19 cellular contexts compared by ENCODE assay signal in genomic region chr5:153937661-153938060, GRCh38.
"Had no signal": no experiment of that assay in that cellular context is flagged by ENCODE, and none has a peak within 500 bp of the region (broad histone marks: within the 10 kb centered on the region; RNA-seq: fewer than 3 reads in every experiment).

No MANE protein-coding gene starts in this region.

- ATAC-seq: heart right ventricle; mucosa of descending colon; naive thymus-derived CD8-positive, alpha-beta T cell had no signal

- H3K27ac ChIP-seq: coronary artery, heart right ventricle, neutrophil, ovary, right atrium auricular region, sigmoid colon, thyroid gland had no signal

- H3K4me2 ChIP-seq: smooth muscle cell had no signal

- H3K9me3 ChIP-seq: neutrophil, thyroid gland had no signal

- H3K4me3 ChIP-seq: coronary artery, heart right ventricle, mucosa of descending colon, ovary, right atrium auricular region, sigmoid colon, smooth muscle cell, thyroid gland had no signal

- DNase-seq: effector CD8-positive, alpha-beta T cell; foreskin melanocyte; heart right ventricle; hypothalamus; kidney glomerular epithelial cell; mammary epithelial cell; mucosa of descending colon; naive thymus-derived CD8-positive, alpha-beta T cell; ovary; sigmoid colon; stimulated activated CD4-positive, alpha-beta T cell treated with anti-CD3 and anti-CD28 coated beads, Interleukin-2, amount 100 ng/mL, for 48 hours; stimulated activated naive CD4-positive, alpha-beta T cell treated with Interleukin-2 at 50 U/mL for 16 hours; thyroid gland had no signal

- FAIRE-seq: islet of Langerhans, urothelium cell line had no signal

- H3K36me3 ChIP-seq: heart right ventricle, neutrophil, ovary, right atrium auricular region, sigmoid colon, thyroid gland had no signal

- H3K4me1 ChIP-seq: heart right ventricle, right atrium auricular region, sigmoid colon, thyroid gland had no signal

- H3K27me3 ChIP-seq: heart right ventricle, neutrophil, ovary, right atrium auricular region, sigmoid colon, thyroid gland had no signal
